Comparison of ENCODE assay signal across 8 cellular contexts in the genomic region with DNA sequence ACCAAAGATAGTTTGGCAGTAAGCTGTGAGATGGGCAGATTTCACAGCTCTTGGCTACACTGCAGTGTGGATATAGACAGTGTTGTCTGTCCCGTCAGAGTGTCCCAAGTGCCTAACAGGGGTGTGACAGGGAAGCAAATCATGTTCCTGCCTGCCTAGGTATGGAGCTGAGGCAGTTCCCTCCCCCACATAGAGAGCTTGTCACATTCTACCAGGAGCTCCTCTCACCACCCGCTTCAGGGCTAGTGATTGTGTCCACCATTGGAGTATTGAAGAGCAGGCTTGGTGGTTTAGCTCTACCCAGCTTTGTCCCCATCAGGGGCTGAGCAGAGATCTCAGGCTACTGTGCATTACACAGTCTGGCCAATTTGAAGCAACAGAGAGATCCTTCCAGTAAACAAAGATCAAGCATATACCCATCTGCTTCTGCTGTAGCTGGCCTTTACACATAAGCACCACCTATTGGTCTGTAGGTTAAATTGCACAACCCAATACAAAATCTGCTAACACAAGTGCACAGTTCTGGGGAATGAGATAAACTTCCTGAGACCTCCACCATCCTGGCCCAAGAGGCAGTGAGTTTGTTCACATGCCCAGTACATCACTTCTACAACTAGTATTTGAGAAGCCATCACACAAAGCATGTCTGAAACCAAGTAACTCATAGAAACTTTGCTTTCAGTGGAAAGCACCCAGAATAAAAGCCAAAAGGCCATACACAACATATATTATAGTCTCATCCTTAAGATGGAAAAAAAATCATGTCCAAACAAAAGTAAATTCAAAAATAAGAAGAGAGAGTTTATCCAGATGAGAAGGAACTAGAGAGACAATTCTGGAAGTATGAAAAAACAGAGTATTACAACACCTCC.
A peak's percentile ranks its signal among the peaks of the same experiment; 100 is the strongest.
DNase-seq lines count a peak whose midpoint lies in the region; ATAC-seq, FAIRE-seq and TF ChIP-seq lines count a peak whose summit lies in the region.

No MANE protein-coding gene starts in this region.

- ATAC-seq in GM21737 (IDR thresholded peaks at IDR 0.05; ENCODE audit: unreplicated experiment) (peak; percentile 48), GM12878 (peak; percentile 88), right lobe of liver (peak; percentile 95 to 98 (median 96)), gastroesophageal sphincter (no peak)

- H3K9me3 ChIP-seq in GM12878 (replicated peaks; ENCODE audit: control insufficient read depth, insufficient read depth, low read length): peaks cover 12% of the 10 kb centered on the region
- H3K9me3 ChIP-seq in right lobe of liver: no peaks in the 10 kb centered on the region
- peaks cover 0 to 29% (median 0%) of the 10 kb centered on the region in 3 donors for H3K9me3 ChIP-seq in gastroesophageal sphincter

- 96% methylated on average over 2 of the region's 2 CpGs for WGBS in GM12878 (ENCODE audit: insufficient coverage, insufficient replicate concordance, low lambda C conversion rate, missing lambda C conversion rate)
- WGBS in right lobe of liver (ENCODE audit: insufficient coverage, low coverage, low lambda C conversion rate, missing lambda C conversion rate): no CpG with 5 or more reads among the region's 2 CpGs
- 83% methylated on average over 2 of the region's 2 CpGs; no CpG with 5 or more reads in 1 of the 2 donors for WGBS in gastroesophageal sphincter (ENCODE audit: low coverage in 1 of 2), 2 donors

- no peaks in the 10 kb centered on the region for H4K20me1 ChIP-seq in GM12878 (ENCODE audit: control insufficient read depth, insufficient read depth)

- H3K27me3 ChIP-seq in GM12878 (replicated peaks in 1 of 2; ENCODE audit: control insufficient read depth in 2 of 2, insufficient read depth in 2 of 2, low read length in 1 of 2): no peaks in the 10 kb centered on the region
- H3K27me3 ChIP-seq in right lobe of liver: no peaks in the 10 kb centered on the region
- no peaks in the 10 kb centered on the region for H3K27me3 ChIP-seq in gastroesophageal sphincter

- H3K9ac ChIP-seq in GM12878 (ENCODE audit: control insufficient read depth, insufficient read depth, low read length): no peak overlapping the region

- TF ChIP-seq EP300 in GM12878 (IDR thresholded peaks at IDR 0.05; ENCODE audit: borderline replicate concordance in 1 of 2, control insufficient read depth in 1 of 2, low read depth in 2 of 2, low read length in 2 of 2): no peak
- no peak for TF ChIP-seq EP300 in gastroesophageal sphincter (IDR thresholded peaks at IDR 0.05)

- no peak overlapping the region for H3K27ac ChIP-seq in GM12878 (ENCODE audit: control insufficient read depth, insufficient read depth)
- no peak overlapping the region for H3K27ac ChIP-seq in right lobe of liver
- H3K27ac ChIP-seq in gastroesophageal sphincter: no peak overlapping the region

- H3K36me3 ChIP-seq in GM12878 (ENCODE audit: control insufficient read depth in 2 of 2, insufficient read depth in 2 of 2, low read length in 1 of 2): peaks cover 5 to 11% of the 10 kb centered on the region in 2 experiments
- no peaks in the 10 kb centered on the region for H3K36me3 ChIP-seq in right lobe of liver
- H3K36me3 ChIP-seq in gastroesophageal sphincter: peaks cover 0 to 16% of the 10 kb centered on the region in 2 donors

- CTCF ChIA-PET in GM12878 (lab: Yijun Ruan, JAX): interaction anchor here (0.8 to 1.9 kb wide), 8 partner anchors 13 to 354 kb away, joined by 3 to 9 read pairs (median 3); no protein-coding TSS in a partner anchor

- no peaks in the 10 kb centered on the region for H3K79me2 ChIP-seq in GM12878 (ENCODE audit: control insufficient read depth, insufficient read depth, low read length)

- SMC1A ChIA-PET in GM12878 (lab: Charles Lee; ENCODE audit: uncharacterized antibody, unreplicated experiment): interaction anchor here (0.6 to 1.6 kb wide), 12 partner anchors 16 to 355 kb away, joined by 3 to 8 read pairs (median 3); no protein-coding TSS in a partner anchor

- DNase-seq in NCI-H2081 (lab: John Stamatoyannopoulos, UW) (peak; percentile 14 to 41), NCI-H2081 treated with DMSO at 0.1 percent for 48 hours (lab: John Stamatoyannopoulos, UW) (no peak), NCI-H146 treated with DMSO at 0.1 percent for 48 hours (lab: John Stamatoyannopoulos, UW; ENCODE audit: unreplicated experiment) (peak; percentile 8), GM12878 (ENCODE audit: low read depth, low spot score) (peak; percentile 23), right lobe of liver (no peak), NCI-H1417 treated with DMSO at 0.1 percent for 48 hours (lab: John Stamatoyannopoulos, UW) (no peak)

- intact Hi-C loops in GM12878 (cut with micrococcal nuclease; ENCODE audit: unreplicated experiment): loop anchor here (2.0 to 5.0 kb wide), 4 partner anchors 64 to 354 kb away; no protein-coding TSS in a partner anchor
- intact Hi-C loops in right lobe of liver (cut with DNase I): no loop called here

- H3K4me2 ChIP-seq in GM12878 (ENCODE audit: control insufficient read depth, insufficient read depth): no peak overlapping the region

- RAD21 ChIA-PET in GM12878 (lab: Charles Lee; ENCODE audit: unreplicated experiment): interaction anchor here (0.8 to 1.9 kb wide), 8 partner anchors 19 to 354 kb away, joined by 3 to 10 read pairs (median 4); a partner anchor contains a TSS

- H3K4me1 ChIP-seq in GM12878 (ENCODE audit: control insufficient read depth, insufficient read depth, low read length) (no peaks in the 10 kb centered on the region), right lobe of liver (no peaks in the 10 kb centered on the region), gastroesophageal sphincter (no peaks in the 10 kb centered on the region)

- H2AFZ ChIP-seq in GM12878 (ENCODE audit: control insufficient read depth, low read depth, low read length): no peak overlapping the region

- FAIRE-seq in GM12878 (lab: Jason Lieb, UNC): no peak

- TF ChIP-seq POLR2A in GM12878 (IDR thresholded peaks at IDR 0.05; ENCODE audit: low read depth, low read length): no peak
- TF ChIP-seq POLR2A in right lobe of liver (IDR thresholded peaks at IDR 0.05): no peak
- TF ChIP-seq POLR2A in gastroesophageal sphincter (IDR thresholded peaks at IDR 0.05): no peak

- POLR2A ChIA-PET in GM12878 (lab: Charles Lee): no interaction called here

- H3K4me3 ChIP-seq in GM12878 (no peak overlapping the region), right lobe of liver (no peak overlapping the region), gastroesophageal sphincter (no peak overlapping the region)

- in situ Hi-C loops in GM12878 (cut with MboI): no loop called here

- TF ChIP-seq RAD21 in GM12878 (IDR thresholded peaks at IDR 0.05; ENCODE audit: insufficient read depth, low read depth, low read length): peak; percentile 38

- TF ChIP-seq CTCF in GM12878 (IDR thresholded peaks at IDR 0.05 in 2 of 3, conservative IDR thresholded peaks at IDR 0.05 in 1 of 3; ENCODE audit: control insufficient read depth in 2 of 3, extremely low read depth in 1 of 3, insufficient read depth in 1 of 3, low read depth in 3 of 3, low read length in 3 of 3) (peak in 2 of 3 experiments; percentile 50 to 57; a peak in 4 of 6 replicates), right lobe of liver (IDR thresholded peaks at IDR 0.05) (peak; percentile 51 to 66 (median 56)), gastroesophageal sphincter (IDR thresholded peaks at IDR 0.05) (no peak)

- no TSS peak for BruUV-seq in GM12878 (replicated peaks; lab: Mats Ljungman, UMichigan)

TF ChIP-seq in GM12878, 131 proteins besides CTCF, POLR2A, EP300 and RAD21 (continues in another document):
- TF ChIP-seq, protein P1, sequence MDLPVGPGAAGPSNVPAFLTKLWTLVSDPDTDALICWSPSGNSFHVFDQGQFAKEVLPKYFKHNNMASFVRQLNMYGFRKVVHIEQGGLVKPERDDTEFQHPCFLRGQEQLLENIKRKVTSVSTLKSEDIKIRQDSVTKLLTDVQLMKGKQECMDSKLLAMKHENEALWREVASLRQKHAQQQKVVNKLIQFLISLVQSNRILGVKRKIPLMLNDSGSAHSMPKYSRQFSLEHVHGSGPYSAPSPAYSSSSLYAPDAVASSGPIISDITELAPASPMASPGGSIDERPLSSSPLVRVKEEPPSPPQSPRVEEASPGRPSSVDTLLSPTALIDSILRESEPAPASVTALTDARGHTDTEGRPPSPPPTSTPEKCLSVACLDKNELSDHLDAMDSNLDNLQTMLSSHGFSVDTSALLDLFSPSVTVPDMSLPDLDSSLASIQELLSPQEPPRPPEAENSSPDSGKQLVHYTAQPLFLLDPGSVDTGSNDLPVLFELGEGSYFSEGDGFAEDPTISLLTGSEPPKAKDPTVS (IDR thresholded peaks at IDR 0.05; ENCODE audit: low read depth, low read length): no peak
- TF ChIP-seq SPI1 (IDR thresholded peaks at IDR 0.05; ENCODE audit: borderline replicate concordance, insufficient read depth, low read depth, low read length) (no peak), ZNF384 (IDR thresholded peaks at IDR 0.05; ENCODE audit: borderline replicate concordance, low read depth, low read length) (no peak), TAF1 (IDR thresholded peaks at IDR 0.05; ENCODE audit: borderline replicate concordance, low read depth, low read length) (no peak)
- TF ChIP-seq, protein P2, sequence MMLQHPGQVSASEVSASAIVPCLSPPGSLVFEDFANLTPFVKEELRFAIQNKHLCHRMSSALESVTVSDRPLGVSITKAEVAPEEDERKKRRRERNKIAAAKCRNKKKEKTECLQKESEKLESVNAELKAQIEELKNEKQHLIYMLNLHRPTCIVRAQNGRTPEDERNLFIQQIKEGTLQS (IDR thresholded peaks at IDR 0.05; ENCODE audit: borderline replicate concordance, extremely low read depth, low read depth, low read length): no peak

Comparison
In these comparisons a context has a peak if more than half of its experiments do, and no peak if none do; other contexts are left out.
1. DNase-seq: peak in NCI-H2081 (2 of 2), NCI-H146 treated with DMSO at 0.1 percent for 48 hours (single experiment) and GM12878 (single experiment); none in NCI-H2081 treated with DMSO at 0.1 percent for 48 hours (single experiment), right lobe of liver (0 of 3) and NCI-H1417 treated with DMSO at 0.1 percent for 48 hours (single experiment).
2. CTCF ChIP-seq: peak in GM12878 (2 of 3) and right lobe of liver (4 of 4); none in gastroesophageal sphincter (0 of 4).